In genomic region chr11:32526715-32527114, GRCh38 we compare ENCODE assay signal across 27 cellular contexts.
"Had no signal": no experiment of that assay in that cellular context is flagged by ENCODE, and none has a peak within 500 bp of the region (broad histone marks: within the 10 kb centered on the region; RNA-seq: fewer than 3 reads in every experiment).

No MANE protein-coding gene starts in this region.

- H3K4me3 ChIP-seq: MG63, Peyer's patch, SJSA1 had no signal

- H3K36me3 Mint-ChIP-seq: activated CD8-positive, alpha-beta memory T cell treated with anti-CD3 and anti-CD28 coated beads, Interleukin-2, amount 10 ng/mL, durations not matched to agents 7 days and 5 days; activated naive CD4-positive, alpha-beta T cell treated with anti-CD3 and anti-CD28 coated beads, Interleukin-2, amount 50 U/mL, for 24 hours; IgD-negative memory B cell; WTC11 had no signal

- DNase-seq: activated CD4-positive, alpha-beta T cell treated with anti-CD3 and anti-CD28 coated beads for 48 hours; activated CD4-positive, alpha-beta T cell treated with anti-CD3 and anti-CD28 coated beads, Interleukin-2, amount 50 U/mL, for 48 hours; activated CD4-positive, CD25-positive, alpha-beta regulatory T cell treated with anti-CD3 and anti-CD28 coated beads, Interleukin-2, amount 50 U/mL, for 72 hours; activated CD8-positive, alpha-beta memory T cell treated with anti-CD3 and anti-CD28 coated beads, Interleukin-2, amount 10 ng/mL, durations not matched to agents 7 days and 5 days; activated effector memory CD4-positive, alpha-beta T cell treated with Interleukin-2 at 50 U/mL for 16 hours; activated naive CD4-positive, alpha-beta T cell; activated T-cell treated with anti-CD3 and anti-CD28 coated beads, Interleukin-2, amount 50 U/mL, for 24 hours; aorta; MG63; MV-4-11; NCI-H1092 treated with DMSO at 0.1 percent for 48 hours; NCI-H1436; NCI-H1694 treated with DMSO at 0.1 percent for 48 hours; NCI-H2029 treated with DMSO at 0.1 percent for 48 hours; NCI-H510A treated with DMSO at 0.1 percent for 48 hours; NCI-H69; Peyer's patch; Right ventricle myocardium superior; T-helper 17 cell; T-helper 9 cell had no signal

- H3K9me3 ChIP-seq: MG63, Peyer's patch, SJSA1 had no signal

- H3K4me3 Mint-ChIP-seq: activated CD8-positive, alpha-beta memory T cell treated with anti-CD3 and anti-CD28 coated beads, Interleukin-2, amount 10 ng/mL, durations not matched to agents 7 days and 5 days; activated naive CD4-positive, alpha-beta T cell treated with anti-CD3 and anti-CD28 coated beads, Interleukin-2, amount 50 U/mL, for 24 hours; activated T-cell treated with anti-CD3 and anti-CD28 coated beads, Interleukin-2, amount 50 U/mL, for 24 hours; activated T-helper 1 cell treated with anti-CD3 and anti-CD28 coated beads, Interleukin-12 subunit alpha, Interleukin-12 subunit beta, Interleukin-2, Interleukin-4 antibody, amounts not matched to agents 30 ng/mL and 10 ng/mL and 1 ng/mL, durations not matched to agents 14 hours and 24 hours and 36 hours; IgD-negative memory B cell; T-helper 17 cell; WTC11 had no signal

- H3K27ac ChIP-seq: Peyer's patch, RWPE1, SJSA1 had no signal

- H3K27ac Mint-ChIP-seq: activated CD8-positive, alpha-beta memory T cell treated with anti-CD3 and anti-CD28 coated beads, Interleukin-2, amount 10 ng/mL, durations not matched to agents 7 days and 5 days; activated naive CD4-positive, alpha-beta T cell treated with anti-CD3 and anti-CD28 coated beads, Interleukin-2, amount 50 U/mL, for 24 hours; activated T-cell treated with anti-CD3 and anti-CD28 coated beads, Interleukin-2, amount 50 U/mL, for 24 hours; activated T-helper 1 cell treated with anti-CD3 and anti-CD28 coated beads, Interleukin-12 subunit alpha, Interleukin-12 subunit beta, Interleukin-2, Interleukin-4 antibody, amounts not matched to agents 30 ng/mL and 10 ng/mL and 1 ng/mL, durations not matched to agents 14 hours and 24 hours and 36 hours; IgD-negative memory B cell; T-helper 17 cell; WTC11 had no signal

- H3K4me1 Mint-ChIP-seq: activated CD8-positive, alpha-beta memory T cell treated with anti-CD3 and anti-CD28 coated beads, Interleukin-2, amount 10 ng/mL, durations not matched to agents 7 days and 5 days; activated naive CD4-positive, alpha-beta T cell treated with anti-CD3 and anti-CD28 coated beads, Interleukin-2, amount 50 U/mL, for 24 hours; T-helper 17 cell; WTC11 had no signal

- H3K27me3 ChIP-seq: MG63, Peyer's patch, SJSA1 had no signal

- H3K27me3 Mint-ChIP-seq: IgD-negative memory B cell had no signal

- H3K36me3 ChIP-seq: MG63, Peyer's patch, SJSA1 had no signal

- FAIRE-seq: bronchial epithelial cell had no signal

- H3K9me3 Mint-ChIP-seq: activated naive CD4-positive, alpha-beta T cell treated with anti-CD3 and anti-CD28 coated beads, Interleukin-2, amount 50 U/mL, for 24 hours had no signal

- H3K4me1 ChIP-seq: Peyer's patch, SJSA1 had no signal
